ENCODE assay signal across 10 cellular contexts in the genomic region with DNA sequence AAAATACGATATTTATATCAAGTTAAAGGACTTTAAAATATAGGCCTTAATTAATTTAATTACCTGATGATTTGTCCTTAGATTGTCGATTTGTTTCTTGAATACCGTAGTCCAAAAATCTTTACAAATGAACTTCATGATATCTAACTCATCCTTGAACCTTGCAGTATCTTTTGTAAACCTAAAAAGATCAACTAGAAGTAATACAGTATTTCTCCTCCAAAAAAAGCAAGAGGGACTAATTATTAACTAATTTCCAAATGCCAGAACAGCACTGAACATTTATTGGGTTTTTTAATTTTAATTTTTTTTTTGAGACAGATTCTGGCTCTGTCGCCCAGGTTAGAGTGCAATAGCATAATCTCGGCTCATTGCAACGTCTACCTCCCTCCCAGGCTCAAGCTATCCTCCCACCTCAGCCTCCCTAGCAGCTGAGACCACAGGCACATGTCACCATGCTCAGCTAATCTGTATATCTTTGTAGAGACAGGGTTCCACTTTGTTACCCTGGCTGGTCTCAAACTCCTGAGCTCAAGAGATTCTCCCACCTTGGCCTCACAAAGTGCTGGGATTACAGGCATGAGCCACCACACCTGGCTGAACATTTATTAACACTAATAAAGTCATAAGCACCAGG.
"Had no signal": no experiment of that assay in that cellular context is flagged by ENCODE, and none has a peak within 500 bp of the region (broad histone marks: within the 10 kb centered on the region; RNA-seq: fewer than 3 reads in every experiment).

No MANE protein-coding gene starts in this region.

- H3K4me1 ChIP-seq: HAP-1 had no signal

- H3K27ac Mint-ChIP-seq: HFFc6, IgD-negative memory B cell had no signal

- H3K27ac ChIP-seq: GM23248, HL-60 had no signal

- H2AFZ ChIP-seq: GM23248 had no signal

- H3K4me3 ChIP-seq: GM23248, HAP-1 had no signal

- FAIRE-seq: HTR-8/SVneo had no signal

- H3K9me3 ChIP-seq: HAP-1 had no signal

- H3K27me3 Mint-ChIP-seq: IgD-negative memory B cell had no signal

- H3K9ac ChIP-seq: GM23248 had no signal

- H3K9me3 Mint-ChIP-seq: HFFc6, IgD-negative memory B cell had no signal

- DNase-seq: GM23248, GOT3, H7, HFFc6, KBM-7 had no signal

- H3K4me3 Mint-ChIP-seq: HFFc6, IgD-negative memory B cell had no signal

- ATAC-seq: HCT116 had no signal
